Comparison of ENCODE assay signal across 12 cellular contexts in genomic region chr6:305371-306206, GRCh38. TPM values are rescaled to one million over a fixed set of nuclear protein-coding genes. Genes with fewer than 3 reads are reported as not detected.
DNase-seq lines count a peak whose midpoint lies in the region; ATAC-seq and TF ChIP-seq lines count a peak whose summit lies in the region.
"Had no signal": no experiment of that assay in that cellular context is flagged by ENCODE, and none has a peak within 500 bp of the region (broad histone marks: within the 10 kb centered on the region; RNA-seq: fewer than 3 reads in every experiment).

No MANE protein-coding gene starts in this region.

- H3K9ac ChIP-seq in endodermal cell (ENCODE audit: extremely low read depth, low read length, poor library complexity, severe bottlenecking): no peak overlapping the region

- no peak overlapping the region for H3K27ac Mint-ChIP-seq in activated CD4-positive, alpha-beta T cell treated with anti-CD3 and anti-CD28 coated beads, Interleukin-2, amount 10 ng/mL, durations not matched to agents 24 days and 14 days
- no peak overlapping the region for H3K27ac Mint-ChIP-seq in endodermal cell
- H3K27ac Mint-ChIP-seq: effector memory CD8-positive, alpha-beta T cell had no signal

- H3K36me3 ChIP-seq in muscle layer of duodenum (ENCODE audit: control insufficient read depth in 1 of 2, insufficient read depth in 2 of 2, low read length in 2 of 2): no peaks in the 10 kb centered on the region
- H3K36me3 ChIP-seq in endodermal cell (ENCODE audit: control insufficient read depth, insufficient read depth, low read length): peaks cover 5% of the 10 kb centered on the region

- ATAC-seq in GM18870 (IDR thresholded peaks at IDR 0.05; ENCODE audit: unreplicated experiment): peak; percentile 90
- ATAC-seq in GM21576 (IDR thresholded peaks at IDR 0.05; ENCODE audit: unreplicated experiment): peak; percentile 77
- ATAC-seq in HG03378 (IDR thresholded peaks at IDR 0.05; ENCODE audit: unreplicated experiment): peak; percentile 80
- ATAC-seq in stimulated activated naive CD8-positive, alpha-beta T cell treated with anti-CD3 and anti-CD28 coated beads, Interleukin-15, Interleukin-2, amounts not matched to agents 100 U/mL and 50 U/mL, for 24 hours: no peak
- ATAC-seq: effector memory CD8-positive, alpha-beta T cell had no signal

- H3K4me1 Mint-ChIP-seq in activated CD4-positive, alpha-beta T cell treated with anti-CD3 and anti-CD28 coated beads, Interleukin-2, amount 10 ng/mL, durations not matched to agents 24 days and 14 days: peaks cover 3% of the 10 kb centered on the region
- no peaks in the 10 kb centered on the region for H3K4me1 Mint-ChIP-seq in endodermal cell

- H3K27me3 Mint-ChIP-seq in activated CD4-positive, alpha-beta T cell treated with anti-CD3 and anti-CD28 coated beads, Interleukin-2, amount 10 ng/mL, durations not matched to agents 24 days and 14 days: no peaks in the 10 kb centered on the region
- H3K27me3 Mint-ChIP-seq in endodermal cell (ENCODE audit: insufficient read depth): no peaks in the 10 kb centered on the region
- H3K27me3 Mint-ChIP-seq: effector memory CD8-positive, alpha-beta T cell had no signal

- H3K36me3 Mint-ChIP-seq in activated CD4-positive, alpha-beta T cell treated with anti-CD3 and anti-CD28 coated beads, Interleukin-2, amount 10 ng/mL, durations not matched to agents 24 days and 14 days (ENCODE audit: low read depth): peaks cover 15% of the 10 kb centered on the region
- peaks cover 12% of the 10 kb centered on the region for H3K36me3 Mint-ChIP-seq in endodermal cell (ENCODE audit: low read depth)

- peaks cover 0 to 10% of the 10 kb centered on the region in 2 donors for H3K4me1 ChIP-seq in muscle layer of duodenum (ENCODE audit: control insufficient read depth in 1 of 2, insufficient read depth in 2 of 2, low read length in 2 of 2)
- no peaks in the 10 kb centered on the region for H3K4me1 ChIP-seq in endodermal cell (ENCODE audit: control insufficient read depth, insufficient read depth, low read length)

- no peaks in the 10 kb centered on the region for H3K9me3 Mint-ChIP-seq in activated CD4-positive, alpha-beta T cell treated with anti-CD3 and anti-CD28 coated beads, Interleukin-2, amount 10 ng/mL, durations not matched to agents 24 days and 14 days
- no peaks in the 10 kb centered on the region for H3K9me3 Mint-ChIP-seq in endodermal cell
- H3K9me3 Mint-ChIP-seq: effector memory CD8-positive, alpha-beta T cell had no signal

- H3K9me3 ChIP-seq in muscle layer of duodenum (ENCODE audit: control insufficient read depth in 1 of 2, low read length in 2 of 2) (no peaks in the 10 kb centered on the region), endodermal cell (ENCODE audit: control insufficient read depth, low read length) (peaks cover under 1% of the 10 kb centered on the region)
- H3K9me3 ChIP-seq: suprapubic skin had no signal

- H3K27me3 ChIP-seq in muscle layer of duodenum (ENCODE audit: low read depth, low read length) (no peaks in the 10 kb centered on the region), endodermal cell (ENCODE audit: control insufficient read depth, insufficient read depth, low read length, poor library complexity, severe bottlenecking) (no peaks in the 10 kb centered on the region)
- H3K27me3 ChIP-seq: suprapubic skin had no signal

- no peak for DNase-seq in activated CD4-positive, alpha-beta T cell treated with anti-CD3 and anti-CD28 coated beads, Interleukin-2, amount 10 ng/mL, durations not matched to agents 24 days and 14 days
- DNase-seq in endodermal cell (no peak), NCI-H510A treated with DMSO at 0.1 percent for 48 hours (lab: John Stamatoyannopoulos, UW) (no peak)
- DNase-seq in stimulated activated naive CD8-positive, alpha-beta T cell treated with anti-CD3 and anti-CD28 coated beads, Interleukin-15, Interleukin-2, amounts not matched to agents 100 U/mL and 50 U/mL, for 24 hours: no peak
- DNase-seq: activated T-cell treated with anti-CD3 and anti-CD28 coated beads for 4 hours; effector memory CD8-positive, alpha-beta T cell; SHP77 had no signal

- TF ChIP-seq CTCF in endodermal cell (conservative IDR thresholded peaks at IDR 0.05): no peak

- H3K27ac ChIP-seq in muscle layer of duodenum (ENCODE audit: low read length): peak overlapping the region; percentile 54
- no peak overlapping the region for H3K27ac ChIP-seq in endodermal cell (ENCODE audit: low read depth, low read length)
- H3K27ac ChIP-seq: suprapubic skin had no signal

- H3K4me3 Mint-ChIP-seq in activated CD4-positive, alpha-beta T cell treated with anti-CD3 and anti-CD28 coated beads, Interleukin-2, amount 10 ng/mL, durations not matched to agents 24 days and 14 days: no peak overlapping the region
- H3K4me3 Mint-ChIP-seq in endodermal cell: no peak overlapping the region
- H3K4me3 Mint-ChIP-seq: effector memory CD8-positive, alpha-beta T cell had no signal

- H3K4me3 ChIP-seq in muscle layer of duodenum (ENCODE audit: low read depth in 1 of 2, low read length in 2 of 2) (no peak overlapping the region), endodermal cell (ENCODE audit: low read length) (no peak overlapping the region)
- H3K4me3 ChIP-seq: suprapubic skin had no signal

- WGBS in endodermal cell (ENCODE audit: insufficient coverage in 1 of 2, insufficient read length in 1 of 2), 2 experiments: 89% methylated on average over 2 to 5 of the region's 5 CpGs

- intact Hi-C loops in activated CD4-positive, alpha-beta T cell treated with anti-CD3 and anti-CD28 coated beads, Interleukin-2, amount 10 ng/mL, durations not matched to agents 24 days and 14 days (cut with micrococcal nuclease): no loop called here

RNA-seq across cellular contexts. Expression of gene DUSP22, which starts 13.3 kb away (rescaled TPM):
- 22.5 and 24.0 TPM in 2 replicates for total RNA-seq in activated CD4-positive, alpha-beta T cell treated with anti-CD3 and anti-CD28 coated beads, Interleukin-2, amount 10 ng/mL, durations not matched to agents 24 days and 14 days
- 10 to 100 TPM; 33.5 to 35.4 TPM for total RNA-seq in endodermal cell
- polyA plus RNA-seq in endodermal cell (2013, experiment 1 of 2): 41.4 TPM
- polyA plus RNA-seq in endodermal cell (2013, experiment 2 of 2): 38.1 TPM
